In genomic region chr6:50842446-50842845, GRCh38 we compare ENCODE assay signal across 18 cellular contexts. TPM values are rescaled to one million over a fixed set of nuclear protein-coding genes. Genes with fewer than 3 reads are reported as not detected.
DNase-seq lines count a peak whose midpoint lies in the region; ATAC-seq and TF ChIP-seq lines count a peak whose summit lies in the region.
"Had no signal": no experiment of that assay in that cellular context is flagged by ENCODE, and none has a peak within 500 bp of the region (broad histone marks: within the 10 kb centered on the region; RNA-seq: fewer than 3 reads in every experiment).

No MANE protein-coding gene starts in this region.

- H3K36me3 Mint-ChIP-seq in GM23338 (ENCODE audit: low read depth) (no peaks in the 10 kb centered on the region), progenitor cell of endocrine pancreas (ENCODE audit: insufficient read depth) (no peaks in the 10 kb centered on the region)
- H3K36me3 Mint-ChIP-seq in effector memory CD8-positive, alpha-beta T cell (ENCODE audit: insufficient read depth) = peaks cover 4% of the 10 kb centered on the region

- H3K27me3 Mint-ChIP-seq in GM23338 (ENCODE audit: insufficient read depth, low read depth, poor library complexity) = peaks cover 98% of the 10 kb centered on the region
- H3K27me3 Mint-ChIP-seq in progenitor cell of endocrine pancreas = peaks cover 99% of the 10 kb centered on the region
- peaks cover 50 to 83% of the 10 kb centered on the region in 2 donors for H3K27me3 Mint-ChIP-seq in effector memory CD8-positive, alpha-beta T cell

- no peaks in the 10 kb centered on the region; the same call in 2 of the 3 replicates for H3K9me3 Mint-ChIP-seq in GM23338
- H3K9me3 Mint-ChIP-seq in progenitor cell of endocrine pancreas (ENCODE audit: low read depth) = no peaks in the 10 kb centered on the region
- H3K9me3 Mint-ChIP-seq in effector memory CD8-positive, alpha-beta T cell = peaks cover 0 to 8% of the 10 kb centered on the region in 2 donors

- peak overlapping the region; percentile 87 for H3K4me2 ChIP-seq in GM23338

- H3K4me1 Mint-ChIP-seq in GM23338 = peaks cover 59% of the 10 kb centered on the region
- H3K4me1 Mint-ChIP-seq in progenitor cell of endocrine pancreas (ENCODE audit: low read depth) = peaks cover 3% of the 10 kb centered on the region
- H3K4me1 Mint-ChIP-seq in effector memory CD8-positive, alpha-beta T cell (ENCODE audit: low read depth in 2 of 2) = peaks cover 0 to 2% of the 10 kb centered on the region in 2 donors
- H3K4me1 Mint-ChIP-seq: CD4-positive, CD25-positive, alpha-beta regulatory T cell had no signal

- H3K4me3 ChIP-seq in GM23338 (peak overlapping the region; percentile 62), SK-N-MC (no peak overlapping the region), iPS-18a (ENCODE audit: low read length) (peak overlapping the region; percentile 45)
- H3K4me3 ChIP-seq: GM12878 had no signal

- H3K27me3 ChIP-seq in GM23338 (ENCODE audit: insufficient read depth) (peaks cover 100% of the 10 kb centered on the region), iPS-18a (ENCODE audit: control insufficient read depth, insufficient read depth, low read length) (peaks cover 100% of the 10 kb centered on the region)

- no peaks in the 10 kb centered on the region for H3K9me3 ChIP-seq in SK-N-MC (ENCODE audit: low read depth, low read length)
- no peaks in the 10 kb centered on the region for H3K9me3 ChIP-seq in iPS-18a (ENCODE audit: control insufficient read depth, low read depth, low read length)

- peaks cover 30% of the 10 kb centered on the region for H3F3A ChIP-seq in GM23338 (replicated peaks; ENCODE audit: low read depth)

- H3K79me2 ChIP-seq in GM23338 (replicated peaks; ENCODE audit: insufficient read depth) = no peaks in the 10 kb centered on the region

- H3K4me3 Mint-ChIP-seq in GM23338 (peak overlapping the region; percentile 74), progenitor cell of endocrine pancreas (ENCODE audit: low read depth) (no peak overlapping the region)
- no peak overlapping the region for H3K4me3 Mint-ChIP-seq in effector memory CD8-positive, alpha-beta T cell
- H3K4me3 Mint-ChIP-seq: CD4-positive, CD25-positive, alpha-beta regulatory T cell had no signal

- H3K36me3 ChIP-seq in GM23338 (ENCODE audit: insufficient read depth) (no peaks in the 10 kb centered on the region), SK-N-MC (ENCODE audit: insufficient read depth, low read length) (peaks cover 73% of the 10 kb centered on the region), iPS-18a (ENCODE audit: control insufficient read depth, low read depth, low read length) (no peaks in the 10 kb centered on the region)

- peaks cover 34% of the 10 kb centered on the region for H4K20me1 ChIP-seq in GM23338 (replicated peaks; ENCODE audit: insufficient read depth)

- no peaks in the 10 kb centered on the region for H3K9me2 ChIP-seq in GM23338 (ENCODE audit: insufficient read depth)

- peak; percentile 5 for ATAC-seq in GM23338
- no peak for ATAC-seq in HG03175 (IDR thresholded peaks at IDR 0.05; ENCODE audit: unreplicated experiment)
- ATAC-seq in effector memory CD8-positive, alpha-beta T cell (replicated peaks) = no peak
- ATAC-seq: GM12878 had no signal

- H3K4me1 ChIP-seq in GM23338 (ENCODE audit: insufficient read depth) (peaks cover 87% of the 10 kb centered on the region), iPS-18a (ENCODE audit: control insufficient read depth, low read depth, low read length) (peaks cover 53% of the 10 kb centered on the region)

- no peak overlapping the region for H3K27ac ChIP-seq in GM23338 (ENCODE audit: low read depth)
- H3K27ac ChIP-seq in SK-N-MC = peak overlapping the region; percentile 57
- no peak overlapping the region for H3K27ac ChIP-seq in iPS-18a (ENCODE audit: low read length)

- no peak overlapping the region for H3K9ac ChIP-seq in SK-N-MC (ENCODE audit: insufficient read length)
- H3K9ac ChIP-seq in iPS-18a (ENCODE audit: low read length) = no peak overlapping the region

- TF ChIP-seq CTCF in GM23338 (conservative IDR thresholded peaks at IDR 0.05; ENCODE audit: low read depth in 2 of 2) (no peak), progenitor cell of endocrine pancreas (IDR thresholded peaks at IDR 0.05; ENCODE audit: unreplicated experiment) (no peak), GM20000 (IDR thresholded peaks at IDR 0.05; ENCODE audit: extremely low read depth, missing control alignments) (no peak)

- H2AFZ ChIP-seq in GM23338 = no peak overlapping the region

- H3K27ac Mint-ChIP-seq in GM23338 (no peak overlapping the region), progenitor cell of endocrine pancreas (peak overlapping the region; percentile 56)
- H3K27ac Mint-ChIP-seq in effector memory CD8-positive, alpha-beta T cell = no peak overlapping the region
- H3K27ac Mint-ChIP-seq: CD4-positive, CD25-positive, alpha-beta regulatory T cell had no signal

- DNase-seq in GM23338 (ENCODE audit: low spot score) (peak; percentile 62), SK-N-MC (ENCODE audit: low read depth, low spot score) (no peak), progenitor cell of endocrine pancreas (ENCODE audit: low spot score, unreplicated experiment) (no peak), GM20000 (ENCODE audit: low spot score) (no peak), NCI-H510A treated with DMSO at 0.1 percent for 48 hours (lab: John Stamatoyannopoulos, UW) (no peak)
- no peak for DNase-seq in effector memory CD8-positive, alpha-beta T cell
- DNase-seq: AML-193; CD4-positive, CD25-positive, alpha-beta regulatory T cell; DMS53; IMR-90; Kasumi-1; NCI-H187 treated with DMSO at 0.1 percent for 48 hours; SIG-M5 had no signal

TF ChIP-seq in GM23338, 12 proteins besides CTCF, POLR2A, EP300 and RAD21:
- TF ChIP-seq, protein P1, sequence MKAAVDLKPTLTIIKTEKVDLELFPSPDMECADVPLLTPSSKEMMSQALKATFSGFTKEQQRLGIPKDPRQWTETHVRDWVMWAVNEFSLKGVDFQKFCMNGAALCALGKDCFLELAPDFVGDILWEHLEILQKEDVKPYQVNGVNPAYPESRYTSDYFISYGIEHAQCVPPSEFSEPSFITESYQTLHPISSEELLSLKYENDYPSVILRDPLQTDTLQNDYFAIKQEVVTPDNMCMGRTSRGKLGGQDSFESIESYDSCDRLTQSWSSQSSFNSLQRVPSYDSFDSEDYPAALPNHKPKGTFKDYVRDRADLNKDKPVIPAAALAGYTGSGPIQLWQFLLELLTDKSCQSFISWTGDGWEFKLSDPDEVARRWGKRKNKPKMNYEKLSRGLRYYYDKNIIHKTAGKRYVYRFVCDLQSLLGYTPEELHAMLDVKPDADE (IDR thresholded peaks at IDR 0.05) = no peak
- peak; percentile 49 for TF ChIP-seq EZH2 (IDR thresholded peaks at IDR 0.05; ENCODE audit: low read depth, unreplicated experiment)

RNA-seq across cellular contexts. Expression of gene TFAP2B, which starts 23.8 kb away (rescaled TPM):
- total RNA-seq in GM23338 (2014; rRNA removed; shearing (Covaris generic)) = not detected in 2 replicates
- polyA plus RNA-seq in GM23338 (2016; fragmentation: Nextera tagmentation; extraction: Ambion mirVana) = not detected in 2 replicates
- total RNA-seq in progenitor cell of endocrine pancreas = 0.74 and 1.8 TPM in 2 replicates
- total RNA-seq: CD4-positive, CD25-positive, alpha-beta regulatory T cell; G401; IMR-90; NCI-H460 had no signal
- polyA plus RNA-seq: CD4-positive, CD25-positive, alpha-beta regulatory T cell; IMR-90 had no signal
